Comparison of ENCODE assay signal across 8 cellular contexts in genomic region chr1:147389532-147390184, GRCh38.
DNase-seq lines count a peak whose midpoint lies in the region; ATAC-seq, FAIRE-seq and TF ChIP-seq lines count a peak whose summit lies in the region.

No MANE protein-coding gene starts in this region.

- in situ Hi-C loops in HepG2 (cut with HindIII; ENCODE audit: extremely low pct_ligation_motif_present, low pct_unique_long_range_greater_than_20kb): loop anchor here (5.0 kb wide), 1 partner anchor 117 kb away; no protein-coding TSS in a partner anchor

- H4K20me1 ChIP-seq in OCI-LY3 (ENCODE audit: insufficient read depth, low read length) (no peaks in the 10 kb centered on the region), HepG2 (ENCODE audit: insufficient read depth, low read length) (no peaks in the 10 kb centered on the region)

- FAIRE-seq in HepG2 (lab: Jason Lieb, UNC): peak; percentile 81

- H3K27ac Mint-ChIP-seq in activated CD4-positive, alpha-beta T cell treated with anti-CD3 and anti-CD28 coated beads, Interleukin-2, amount 10 ng/mL, durations not matched to agents 24 days and 14 days: no peak overlapping the region

- H3K4me1 Mint-ChIP-seq in activated CD4-positive, alpha-beta T cell treated with anti-CD3 and anti-CD28 coated beads, Interleukin-2, amount 10 ng/mL, durations not matched to agents 24 days and 14 days: no peaks in the 10 kb centered on the region

- no peaks in the 10 kb centered on the region for H3K79me2 ChIP-seq in OCI-LY3 (ENCODE audit: low read length)
- no peaks in the 10 kb centered on the region for H3K79me2 ChIP-seq in HepG2 (ENCODE audit: insufficient read depth, low read length)

- no TSS peak for BruUV-seq in HepG2 (replicated peaks; lab: Mats Ljungman, UMichigan)

- CTCF ChIA-PET in HepG2 (lab: Yijun Ruan, JAX; ENCODE audit: low intra/inter-chr PET ratio, low total read pairs): interaction anchor here (1.4 kb wide), 1 partner anchor 116 kb away, joined by 10 read pairs; no protein-coding TSS in a partner anchor

- TF ChIP-seq EP300 in HepG2 (IDR thresholded peaks at IDR 0.05; ENCODE audit: low read depth in 2 of 2, low read length in 2 of 2) (no peak), HepG2 (CRISPR knock-in tag; IDR thresholded peaks at IDR 0.05; ENCODE audit: borderline replicate concordance) (no peak)

- H3K36me3 Mint-ChIP-seq in activated CD4-positive, alpha-beta T cell treated with anti-CD3 and anti-CD28 coated beads, Interleukin-2, amount 10 ng/mL, durations not matched to agents 24 days and 14 days (ENCODE audit: low read depth): no peaks in the 10 kb centered on the region

- no peak for TF ChIP-seq RAD21 in HepG2 (CRISPR knock-in tag; IDR thresholded peaks at IDR 0.05)

- 48% methylated on average over 8 of the region's 8 CpGs for WGBS in HepG2 (ENCODE audit: low lambda C conversion rate)

- H3K27me3 Mint-ChIP-seq in activated CD4-positive, alpha-beta T cell treated with anti-CD3 and anti-CD28 coated beads, Interleukin-2, amount 10 ng/mL, durations not matched to agents 24 days and 14 days: peaks cover 17% of the 10 kb centered on the region

- POLR2A ChIA-PET in HepG2 (lab: Yijun Ruan, JAX): no interaction called here

- peak; percentile 72 for DNase-seq in activated CD4-positive, alpha-beta T cell treated with anti-CD3 and anti-CD28 coated beads, Interleukin-2, amount 10 ng/mL, durations not matched to agents 24 days and 14 days
- no peak for DNase-seq in activated CD4-positive, alpha-beta T cell treated with anti-CD3 and anti-CD28 coated beads for 48 hours
- DNase-seq in HT1080 (ENCODE audit: low read depth) (peak; percentile 35), colonic mucosa (no peak), HepG2 (ENCODE audit: low spot score) (peak; percentile 46), vagina (ENCODE audit: extremely low spot score in 2 of 2) (no peak)

- no peaks in the 10 kb centered on the region for H3K4me1 ChIP-seq in OCI-LY3 (ENCODE audit: low read length)
- H3K4me1 ChIP-seq in colonic mucosa: no peaks in the 10 kb centered on the region
- no peaks in the 10 kb centered on the region for H3K4me1 ChIP-seq in HepG2 (ENCODE audit: insufficient read depth, low read length)
- H3K4me1 ChIP-seq in vagina: no peaks in the 10 kb centered on the region

- peaks cover 4% of the 10 kb centered on the region; the same call in 1 of the 2 replicates for H3K27me3 ChIP-seq in OCI-LY3 (ENCODE audit: low read depth, low read length)
- H3K27me3 ChIP-seq in colonic mucosa: no peaks in the 10 kb centered on the region
- no peaks in the 10 kb centered on the region; a peak in 1 of 5 replicates for H3K27me3 ChIP-seq in HepG2 (ENCODE audit: control insufficient read depth in 1 of 2, insufficient read depth in 2 of 2, low read length in 2 of 2)
- H3K27me3 ChIP-seq in vagina: no peaks in the 10 kb centered on the region

- no peak overlapping the region for H3K4me3 Mint-ChIP-seq in activated CD4-positive, alpha-beta T cell treated with anti-CD3 and anti-CD28 coated beads, Interleukin-2, amount 10 ng/mL, durations not matched to agents 24 days and 14 days

- no peaks in the 10 kb centered on the region for H3K9me3 ChIP-seq in OCI-LY3 (ENCODE audit: insufficient read depth, low read length)
- no peaks in the 10 kb centered on the region for H3K9me3 ChIP-seq in colonic mucosa
- no peaks in the 10 kb centered on the region for H3K9me3 ChIP-seq in HepG2 (ENCODE audit: low read length)
- no peaks in the 10 kb centered on the region for H3K9me3 ChIP-seq in vagina

- H3K4me3 ChIP-seq in OCI-LY3 (ENCODE audit: low read length): no peak overlapping the region
- no peak overlapping the region for H3K4me3 ChIP-seq in colonic mucosa
- H3K4me3 ChIP-seq in HepG2 (replicated peaks in 1 of 3; ENCODE audit: insufficient read depth in 1 of 3, low read depth in 2 of 3, low read length in 3 of 3): no peak overlapping the region
- H3K4me3 ChIP-seq in vagina: no peak overlapping the region

- no peaks in the 10 kb centered on the region for H3K9me3 Mint-ChIP-seq in activated CD4-positive, alpha-beta T cell treated with anti-CD3 and anti-CD28 coated beads, Interleukin-2, amount 10 ng/mL, durations not matched to agents 24 days and 14 days

- no peak overlapping the region for H3K9ac ChIP-seq in OCI-LY3 (ENCODE audit: low read length)
- no peak overlapping the region for H3K9ac ChIP-seq in colonic mucosa (ENCODE audit: low read depth in 2 of 2, low read length in 2 of 2)
- H3K9ac ChIP-seq in HepG2 (ENCODE audit: insufficient read depth, low read depth, low read length): no peak overlapping the region

- TF ChIP-seq POLR2A in HepG2 (IDR thresholded peaks at IDR 0.05; ENCODE audit: insufficient read depth in 1 of 2, low read depth in 2 of 2, low read length in 2 of 2) (no peak), vagina (IDR thresholded peaks at IDR 0.05) (no peak)

- ATAC-seq in HepG2 (peak; percentile 95), HG02938 (IDR thresholded peaks at IDR 0.05; ENCODE audit: unreplicated experiment) (no peak)

- no peak overlapping the region for H3K27ac ChIP-seq in OCI-LY3 (ENCODE audit: low read length)
- no peak overlapping the region for H3K27ac ChIP-seq in colonic mucosa
- H3K27ac ChIP-seq in HepG2 (ENCODE audit: extremely low read length, insufficient read depth, low read length): no peak overlapping the region
- no peak overlapping the region for H3K27ac ChIP-seq in vagina

- H3K4me2 ChIP-seq in OCI-LY3 (ENCODE audit: low read length) (no peak overlapping the region), HepG2 (ENCODE audit: low read depth, low read length) (no peak overlapping the region)

- H3K36me3 ChIP-seq in OCI-LY3 (replicated peaks; ENCODE audit: low read depth, low read length) (no peaks in the 10 kb centered on the region), colonic mucosa (no peaks in the 10 kb centered on the region), HepG2 (replicated peaks in 1 of 2; ENCODE audit: control insufficient read depth in 1 of 2, insufficient read depth in 2 of 2, low read length in 2 of 2) (no peaks in the 10 kb centered on the region), vagina (no peaks in the 10 kb centered on the region)

- intact Hi-C loops in activated CD4-positive, alpha-beta T cell treated with anti-CD3 and anti-CD28 coated beads, Interleukin-2, amount 10 ng/mL, durations not matched to agents 24 days and 14 days (cut with micrococcal nuclease): no loop called here
- intact Hi-C loops in colonic mucosa (cut with DNase I) (loop anchor here (5.0 kb wide), 1 partner anchor 117 kb away; no protein-coding TSS in a partner anchor), HepG2 (cut with micrococcal nuclease; ENCODE audit: unreplicated experiment) (loop anchor here (1.0 kb wide), 1 partner anchor 110 kb away; no protein-coding TSS in a partner anchor), vagina (cut with DNase I) (no loop called here)

- H2AFZ ChIP-seq in OCI-LY3 (ENCODE audit: low read depth, low read length): no peak overlapping the region
- no peak overlapping the region for H2AFZ ChIP-seq in HepG2 (ENCODE audit: low read length)

- TF ChIP-seq CTCF in OCI-LY3 (IDR thresholded peaks at IDR 0.05; ENCODE audit: low read depth, low read length) (peak; percentile 78), colonic mucosa (IDR thresholded peaks at IDR 0.05) (peak; percentile 54), HepG2 (CRISPR knock-in tag; IDR thresholded peaks at IDR 0.05) (peak; percentile 84), vagina (IDR thresholded peaks at IDR 0.05) (peak; percentile 23 to 48 (median 34))

TF ChIP-seq in HepG2, 621 proteins besides CTCF, POLR2A, EP300 and RAD21:
- TF ChIP-seq ATF7-NPFF (CRISPR knock-in tag; IDR thresholded peaks at IDR 0.05; ENCODE audit: low read depth) (no peak), PRPF4 (IDR thresholded peaks at IDR 0.05; ENCODE audit: low read depth, low read length, poor library complexity, severe bottlenecking) (no peak), TEAD3 (CRISPR knock-in tag; optimal IDR thresholded peaks at IDR 0.05; ENCODE audit: borderline replicate concordance) (peak; percentile 46), SMC3 (IDR thresholded peaks at IDR 0.05; ENCODE audit: low read length) (peak; percentile 70), STAG1 (CRISPR knock-in tag; IDR thresholded peaks at IDR 0.05) (peak; percentile 82)

Comparison
In these comparisons a context has a peak if more than half of its experiments do, and no peak if none do; other contexts are left out.
1. DNase-seq: peak in activated CD4-positive, alpha-beta T cell treated with anti-CD3 and anti-CD28 coated beads, Interleukin-2, amount 10 ng/mL, durations not matched to agents 24 days and 14 days (single experiment), HT1080 (single experiment) and HepG2 (single experiment); none in activated CD4-positive, alpha-beta T cell treated with anti-CD3 and anti-CD28 coated beads for 48 hours (single experiment), colonic mucosa (single experiment) and vagina (0 of 2).
2. CTCF ChIP-seq: peak in every context shown above with its lines; median percentile 84 in HepG2; 78 in OCI-LY3; 54 in colonic mucosa; 34 in vagina.
3. intact Hi-C loops: an anchor here in colonic mucosa (5.0 kb wide) and HepG2 (1.0 kb wide); none called in activated CD4-positive, alpha-beta T cell treated with anti-CD3 and anti-CD28 coated beads, Interleukin-2, amount 10 ng/mL, durations not matched to agents 24 days and 14 days and vagina.